Comparison of ENCODE assay signal across 26 cellular contexts in the genomic region with DNA sequence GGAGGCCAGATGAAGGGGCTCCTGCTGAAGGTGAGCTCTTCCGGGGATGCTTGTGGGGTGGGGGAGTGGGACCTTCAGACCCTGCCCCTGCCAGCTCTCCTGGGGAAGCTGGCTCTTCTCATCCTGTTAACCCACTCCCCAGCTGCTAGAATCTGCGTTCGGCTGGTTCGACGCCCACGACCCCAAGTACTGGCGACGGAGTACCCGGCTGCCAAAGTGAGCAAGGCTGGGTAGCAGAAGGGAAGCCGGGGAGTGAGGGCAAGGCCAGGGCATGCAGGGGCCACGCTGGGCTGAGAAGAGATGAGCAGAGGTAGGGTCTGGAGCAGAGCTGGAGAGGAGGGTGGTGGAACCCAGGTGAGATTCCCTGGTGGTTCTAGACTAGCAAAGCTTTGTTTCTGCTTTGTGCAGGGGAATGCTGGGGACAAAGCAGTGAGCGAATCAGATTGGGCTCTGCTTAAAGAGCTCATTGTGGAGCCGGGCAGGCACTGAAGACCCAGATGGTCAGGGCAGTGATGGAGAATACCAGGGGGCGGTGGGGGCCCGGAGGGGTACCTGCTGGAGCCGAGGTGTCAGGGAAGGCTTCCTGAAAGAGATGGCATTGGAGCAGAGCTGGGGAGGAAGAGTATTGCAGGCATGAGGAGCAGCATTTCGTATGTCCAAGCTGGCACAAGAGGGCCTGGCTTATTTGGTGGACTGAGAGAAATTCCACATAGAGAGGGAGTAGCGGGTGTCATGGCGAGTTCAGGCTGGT. TPM values are rescaled to one million over a fixed set of nuclear protein-coding genes. Genes with fewer than 3 reads are reported as not detected.
DNase-seq lines count a peak whose midpoint lies in the region; ATAC-seq, FAIRE-seq and TF ChIP-seq lines count a peak whose summit lies in the region.
"Had no signal": no experiment of that assay in that cellular context is flagged by ENCODE, and none has a peak within 500 bp of the region (broad histone marks: within the 10 kb centered on the region; RNA-seq: fewer than 3 reads in every experiment).

No MANE protein-coding gene starts in this region.

- FAIRE-seq in K562 (lab: Jason Lieb, UNC), result no peak
- no peak for FAIRE-seq in H54 (lab: Jason Lieb, UNC)
- FAIRE-seq: A549, D721Med had no signal

- TF ChIP-seq CTCF in heart right ventricle (IDR thresholded peaks at IDR 0.05) (no peak), K562 (IDR thresholded peaks at IDR 0.05 in 2 of 3, conservative IDR thresholded peaks at IDR 0.05 in 1 of 3; ENCODE audit: insufficient read depth in 2 of 3, low read depth in 1 of 3, low read length in 3 of 3) (no peak), upper lobe of right lung (IDR thresholded peaks at IDR 0.05) (no peak)

- H3K36me3 Mint-ChIP-seq in memory B cell, result peaks cover 45% of the 10 kb centered on the region

- POLR2A ChIA-PET in K562 (lab: Yijun Ruan, JAX), result interaction anchor here (1.7 to 2.9 kb wide), 3 partner anchors 9 to 12 kb away, joined by 7 to 18 read pairs (median 12); a partner anchor contains a TSS

- no peak overlapping the region for H3K4me3 Mint-ChIP-seq in memory B cell
- H3K4me3 Mint-ChIP-seq: CD4-positive, alpha-beta T cell had no signal

- H3K4me1 Mint-ChIP-seq in memory B cell, result peaks cover 7% of the 10 kb centered on the region

- no peaks in the 10 kb centered on the region for H3K9me1 ChIP-seq in K562 (ENCODE audit: control insufficient read depth, insufficient read depth, low read length)

- no peaks in the 10 kb centered on the region for H3K4me1 ChIP-seq in heart right ventricle
- H3K4me1 ChIP-seq in K562 (replicated peaks in 1 of 2; ENCODE audit: control insufficient read depth in 2 of 2, insufficient read depth in 2 of 2, low read length in 2 of 2), result peaks cover 0 to 10% of the 10 kb centered on the region in 2 experiments; a peak in 1 of 5 replicates
- no peaks in the 10 kb centered on the region for H3K4me1 ChIP-seq in upper lobe of right lung
- H3K4me1 ChIP-seq in effector memory CD4-positive, alpha-beta T cell (ENCODE audit: control insufficient read depth, insufficient read depth, low read length, poor library complexity, severe bottlenecking), result no peaks in the 10 kb centered on the region
- H3K4me1 ChIP-seq: A549; BLaER1 treated with 17β-estradiol and CSF1 and Interleukin-3, amounts not matched to agents 10 nM and 100 nM had no signal

- TF ChIP-seq POLR2A in K562 (conservative IDR thresholded peaks at IDR 0.05) (no peak), H54 (IDR thresholded peaks at IDR 0.05; ENCODE audit: low read depth, low read length) (no peak)

- H3K79me2 ChIP-seq in K562 (ENCODE audit: control insufficient read depth, insufficient read depth, low read length), result no peaks in the 10 kb centered on the region

- TF ChIP-seq RAD21 in K562 (CRISPR knock-in tag; conservative IDR thresholded peaks at IDR 0.05 in 1 of 2, IDR thresholded peaks at IDR 0.05 in 1 of 2), result no peak

- no peaks in the 10 kb centered on the region for H3K27me3 Mint-ChIP-seq in memory B cell
- H3K27me3 Mint-ChIP-seq: CD4-positive, alpha-beta T cell had no signal

- H3K27me3 ChIP-seq in heart right ventricle, result no peaks in the 10 kb centered on the region
- H3K27me3 ChIP-seq in K562 (ENCODE audit: control insufficient read depth in 2 of 2, insufficient read depth in 2 of 2, low read length in 2 of 2), result no peaks in the 10 kb centered on the region
- no peaks in the 10 kb centered on the region for H3K27me3 ChIP-seq in upper lobe of right lung
- no peaks in the 10 kb centered on the region for H3K27me3 ChIP-seq in effector memory CD4-positive, alpha-beta T cell (replicated peaks; ENCODE audit: control insufficient read depth, insufficient read depth, low read length, poor library complexity, severe bottlenecking)
- H3K27me3 ChIP-seq: BLaER1 treated with 17β-estradiol and CSF1 and Interleukin-3, amounts not matched to agents 10 nM and 100 nM had no signal

- H3K4me2 ChIP-seq in K562 (ENCODE audit: insufficient read depth, low read length), result no peak overlapping the region
- H3K4me2 ChIP-seq: A549; BLaER1 treated with 17β-estradiol and CSF1 and Interleukin-3, amounts not matched to agents 10 nM and 100 nM; KMS-11 had no signal

- H3K4me3 ChIP-seq in heart right ventricle (no peak overlapping the region), K562 (no peak overlapping the region), upper lobe of right lung (no peak overlapping the region)
- no peak overlapping the region for H3K4me3 ChIP-seq in effector memory CD4-positive, alpha-beta T cell (ENCODE audit: insufficient read depth, low read depth, low read length, poor library complexity, severe bottlenecking)
- H3K4me3 ChIP-seq: A549; BLaER1 treated with 17β-estradiol and CSF1 and Interleukin-3, amounts not matched to agents 10 nM and 100 nM; SK-N-MC had no signal

- H2AFZ ChIP-seq in K562 (ENCODE audit: low read depth, low read length), result no peak overlapping the region

- DNase-seq in Right ventricle myocardium inferior (ENCODE audit: missing footprints), result peak; percentile 18
- DNase-seq in heart right ventricle, result no peak
- no peak for DNase-seq in K562 (ENCODE audit: extremely low read depth in 1 of 4, low spot score in 3 of 4)
- no peak for DNase-seq in memory B cell (ENCODE audit: low spot score in 2 of 2)
- peak; percentile 60 for DNase-seq in upper lobe of right lung
- no peak for DNase-seq in stimulated activated CD8-positive, alpha-beta memory T cell treated with anti-CD3 and anti-CD28 coated beads, Interleukin-4, amount 100 ng/mL, for 48 hours
- no peak for DNase-seq in H54 (ENCODE audit: insufficient read length, low spot score)
- no peak for DNase-seq in effector memory CD4-positive, alpha-beta T cell
- DNase-seq: AML-193; CD4-positive, alpha-beta T cell; GOT3; HCEC 1CT; IMR-90; NCI-H1048; NCI-H1417; NCI-H1694; NCI-H2029 treated with DMSO at 0.1 percent for 48 hours; NCI-H2227 treated with DMSO at 0.1 percent for 48 hours; NCI-H69; SHP77 treated with DMSO at 0.1 percent for 48 hours had no signal

- intact Hi-C loops in Right ventricle myocardium inferior (cut with DNase I), result no loop called here
- intact Hi-C loops in heart right ventricle (cut with DNase I), result loop anchor here in 1 of 10 donors (2.0 kb wide), 1 partner anchor 69 kb away; no protein-coding TSS in a partner anchor
- intact Hi-C loops in K562 (cut with micrococcal nuclease), result no loop called here
- intact Hi-C loops in upper lobe of right lung (cut with DNase I), result no loop called here

- 0 out of 2 replicates have a peak, but pooled peaks cover 2% of the 10 kb centered on the region for H4K20me1 ChIP-seq in K562 (replicated peaks; ENCODE audit: control insufficient read depth, insufficient read depth, low read length)

- no peak for TF ChIP-seq EP300 in K562 (IDR thresholded peaks at IDR 0.05; ENCODE audit: low read length)

- H3K9ac ChIP-seq in K562 (ENCODE audit: insufficient read depth in 1 of 2, low read depth in 2 of 2, low read length in 2 of 2), result no peak overlapping the region
- H3K9ac ChIP-seq: KMS-11 had no signal

- ATAC-seq in Right ventricle myocardium inferior (no peak), heart right ventricle (no peak), K562 (no peak), memory B cell (ENCODE audit: low read depth) (no peak), upper lobe of right lung (no peak)
- ATAC-seq: A549 had no signal

- H3K9me3 ChIP-seq in heart right ventricle (no peaks in the 10 kb centered on the region), K562 (replicated peaks; ENCODE audit: control insufficient read depth, insufficient read depth, low read depth, low read length) (no peaks in the 10 kb centered on the region), upper lobe of right lung (no peaks in the 10 kb centered on the region)
- H3K9me3 ChIP-seq in effector memory CD4-positive, alpha-beta T cell (ENCODE audit: control insufficient read depth, low read length), result no peaks in the 10 kb centered on the region
- H3K9me3 ChIP-seq: A549; BLaER1 treated with 17β-estradiol and CSF1 and Interleukin-3, amounts not matched to agents 10 nM and 100 nM had no signal

- BruUV-seq in K562 (replicated peaks; lab: Mats Ljungman, UMichigan), result TSS peak; percentile 40

- 92 to 93% methylated on average over 19 of the region's 19 CpGs for WGBS in heart right ventricle, 2 donors
- WGBS in K562 (ENCODE audit: insufficient coverage, low coverage, missing lambda C conversion rate), result 91% methylated on average over 19 of the region's 19 CpGs

- H3K9me3 Mint-ChIP-seq in memory B cell, result no peaks in the 10 kb centered on the region
- H3K9me3 Mint-ChIP-seq: CD4-positive, alpha-beta T cell had no signal

- in situ Hi-C loops in K562 (cut with MboI), result no loop called here

- H3K27ac Mint-ChIP-seq in memory B cell, result peak overlapping the region; percentile 55
- H3K27ac Mint-ChIP-seq: CD4-positive, alpha-beta T cell had no signal

- H3K36me3 ChIP-seq in heart right ventricle, result peaks cover 14 to 100% (median 96%) of the 10 kb centered on the region in 9 donors
- peaks cover 96% of the 10 kb centered on the region; the same call in 2 of the 3 replicates for H3K36me3 ChIP-seq in K562 (ENCODE audit: control insufficient read depth, insufficient read depth, low read length)
- peaks cover 99% of the 10 kb centered on the region for H3K36me3 ChIP-seq in upper lobe of right lung
- peaks cover 98% of the 10 kb centered on the region for H3K36me3 ChIP-seq in effector memory CD4-positive, alpha-beta T cell (ENCODE audit: control insufficient read depth, insufficient read depth, low read length)

- CTCF ChIA-PET in K562 (lab: Yijun Ruan, JAX; ENCODE audit: low intra/inter-chr PET ratio), result no interaction called here

- H3K27ac ChIP-seq in heart right ventricle (no peak overlapping the region), K562 (ENCODE audit: extremely low read depth, low read depth, low read length) (no peak overlapping the region), upper lobe of right lung (no peak overlapping the region)
- H3K27ac ChIP-seq in effector memory CD4-positive, alpha-beta T cell (ENCODE audit: insufficient read depth, low read length, poor library complexity, severe bottlenecking), result no peak overlapping the region
- H3K27ac ChIP-seq: A549; BLaER1 treated with 17β-estradiol and CSF1 and Interleukin-3, amounts not matched to agents 10 nM and 100 nM; KMS-11; RWPE1; SK-N-MC had no signal

RNA-seq across cellular contexts. Expression of a gene that starts 10.3 kb away (rescaled TPM):
- total RNA-seq in Right ventricle myocardium inferior (12.7 TPM), heart right ventricle (10 to 100 TPM; 10.8 to 19.2 (median 14.6) TPM), K562 (2014; rRNA removed) (8.1 and 9.0 TPM in 2 replicates), K562 (2014; rRNA removed; fragmentation: Illumina TruSeq; extraction: Trizol) (2.7 and 4.8 TPM in 2 replicates), K562 (2015; rRNA removed; fragmentation: Illumina TruSeq; extraction: Trizol) (6.0 and 6.7 TPM in 2 replicates), K562 (2021) (36.0 and 43.9 TPM in 2 replicates), upper lobe of right lung (36.6 TPM)
- polyA plus RNA-seq in heart right ventricle (10 to 100 TPM; 15.0 to 28.7 TPM), K562 (2011; rRNA removed) (11.0 and 19.1 TPM in 2 replicates), K562 (2014; fragmentation: Illumina TruSeq; extraction: Trizol) (21.5 and 27.8 TPM in 2 replicates), K562 (2014; fragmentation: Nextera tagmentation; extraction: Ambion mirVana) (1 to 10 TPM in 1 of 2 experiments, under 1 TPM in 1; 0.63 to 1.3 TPM), K562 (2014; rRNA removed) (16.4 and 21.9 TPM in 2 replicates)
- total RNA-seq in K562 (2011; cell fraction: chromatin; rRNA removed; ENCODE audit: low replicate concordance), result 84.2 and 203 TPM in 2 replicates
- total RNA-seq in K562 (2011; cell fraction: nucleolus; rRNA removed), result 117 and 120 TPM in 2 replicates
- 104 and 131 TPM in 2 replicates for total RNA-seq in K562 (2011; cell fraction: nucleoplasm; rRNA removed)
- 14.8 and 17.2 TPM in 2 replicates for polyA plus RNA-seq in K562 (2011; cell fraction: cytosol; rRNA removed)
- polyA plus RNA-seq in K562 (2011; cell fraction: nucleus; rRNA removed), result 108 and 154 TPM in 2 replicates
- 38.7 and 38.9 TPM in 2 replicates for polyA plus RNA-seq in K562 (2012)
- 7.1 and 9.7 TPM in 2 replicates for polyA minus RNA-seq in K562 (2011; rRNA and poly(A)+ RNA removed)
- polyA minus RNA-seq in K562 (2011; cell fraction: cytosol; rRNA and poly(A)+ RNA removed), result 12.2 and 21.2 TPM in 2 replicates
- polyA minus RNA-seq in K562 (2011; cell fraction: nucleus; rRNA and poly(A)+ RNA removed), result 14.7 and 18.4 TPM in 2 replicates

RNA-seq across cellular contexts. Expression of a gene that starts 14.1 kb away (rescaled TPM):
- total RNA-seq in Right ventricle myocardium inferior, result 5.1 TPM
- total RNA-seq in heart right ventricle, result 10 to 100 TPM in 1 of 10 donors, 1 to 10 TPM in 9; 1.1 to 17.1 (median 2.3) TPM
- 10 to 100 TPM in 1 of 2 donors, 1 to 10 TPM in 1; 6.6 to 13.3 TPM for polyA plus RNA-seq in heart right ventricle
- total RNA-seq in K562 (2011; cell fraction: chromatin; rRNA removed; ENCODE audit: low replicate concordance), result 4.8 and 9.7 TPM in 2 replicates
- 8.8 and 9.6 TPM in 2 replicates for total RNA-seq in K562 (2011; cell fraction: nucleolus; rRNA removed)
- 5.4 and 9.5 TPM in 2 replicates for total RNA-seq in K562 (2011; cell fraction: nucleoplasm; rRNA removed)
- 12.1 and 14.3 TPM in 2 replicates for total RNA-seq in K562 (2014; rRNA removed)
- total RNA-seq in K562 (2014; rRNA removed; fragmentation: Illumina TruSeq; extraction: Trizol), result 1.2 and 3.6 TPM in 2 replicates
- total RNA-seq in K562 (2015; rRNA removed; fragmentation: Illumina TruSeq; extraction: Trizol), result 4.6 and 9.1 TPM in 2 replicates
- 7.8 and 12.1 TPM in 2 replicates for total RNA-seq in K562 (2021)
- polyA plus RNA-seq in K562 (2011; rRNA removed), result 4.0 and 4.2 TPM in 2 replicates
- polyA plus RNA-seq in K562 (2011; cell fraction: cytosol; rRNA removed), result 8.8 and 25.3 TPM in 2 replicates
- polyA plus RNA-seq in K562 (2011; cell fraction: nucleus; rRNA removed), result 15.2 and 21.1 TPM in 2 replicates
- polyA plus RNA-seq in K562 (2012), result 10.9 and 14.5 TPM in 2 replicates
- 6.8 and 9.2 TPM in 2 replicates for polyA plus RNA-seq in K562 (2014; fragmentation: Illumina TruSeq; extraction: Trizol)
- 1 to 10 TPM; 1.0 to 2.6 TPM for polyA plus RNA-seq in K562 (2014; fragmentation: Nextera tagmentation; extraction: Ambion mirVana)
- polyA plus RNA-seq in K562 (2014; rRNA removed), result 11.6 and 15.0 TPM in 2 replicates
- 0.75 and 0.98 TPM in 2 replicates for polyA minus RNA-seq in K562 (2011; rRNA and poly(A)+ RNA removed)
- 4.4 and 7.9 TPM in 2 replicates for polyA minus RNA-seq in K562 (2011; cell fraction: cytosol; rRNA and poly(A)+ RNA removed)
- polyA minus RNA-seq in K562 (2011; cell fraction: nucleus; rRNA and poly(A)+ RNA removed), result 2.8 and 3.2 TPM in 2 replicates
- 16.9 TPM for total RNA-seq in upper lobe of right lung

RNA-seq across cellular contexts. Expression of a gene that starts 17.1 kb away (rescaled TPM):
- 19.5 TPM for total RNA-seq in Right ventricle myocardium inferior
- 10 to 100 TPM; 17.4 to 35.1 (median 20.3) TPM for total RNA-seq in heart right ventricle
- 10 to 100 TPM; 11.5 to 57.7 TPM for polyA plus RNA-seq in heart right ventricle
- total RNA-seq in K562 (2011; cell fraction: chromatin; rRNA removed; ENCODE audit: low replicate concordance), result 25.9 and 46.7 TPM in 2 replicates
- 26.5 and 31.5 TPM in 2 replicates for total RNA-seq in K562 (2011; cell fraction: nucleolus; rRNA removed)
- total RNA-seq in K562 (2011; cell fraction: nucleoplasm; rRNA removed), result 29.8 and 35.6 TPM in 2 replicates
- total RNA-seq in K562 (2014; rRNA removed), result 11.3 and 14.0 TPM in 2 replicates
- 6.6 and 8.4 TPM in 2 replicates for total RNA-seq in K562 (2014; rRNA removed; fragmentation: Illumina TruSeq; extraction: Trizol)
- 8.9 and 12.6 TPM in 2 replicates for total RNA-seq in K562 (2015; rRNA removed; fragmentation: Illumina TruSeq; extraction: Trizol)
- 11.2 and 14.8 TPM in 2 replicates for total RNA-seq in K562 (2021)
- 9.5 and 16.9 TPM in 2 replicates for polyA plus RNA-seq in K562 (2011; rRNA removed)
- 12.9 and 18.3 TPM in 2 replicates for polyA plus RNA-seq in K562 (2011; cell fraction: cytosol; rRNA removed)
- polyA plus RNA-seq in K562 (2011; cell fraction: nucleus; rRNA removed), result 85.9 and 97.8 TPM in 2 replicates
- polyA plus RNA-seq in K562 (2012), result 14.7 and 19.2 TPM in 2 replicates
- polyA plus RNA-seq in K562 (2014; fragmentation: Illumina TruSeq; extraction: Trizol), result 14.4 and 16.7 TPM in 2 replicates
- 10 to 100 TPM in 1 of 2 experiments, 1 to 10 TPM in 1; 9.7 to 16.7 TPM for polyA plus RNA-seq in K562 (2014; fragmentation: Nextera tagmentation; extraction: Ambion mirVana)
- polyA plus RNA-seq in K562 (2014; rRNA removed), result 14.4 and 19.5 TPM in 2 replicates
- 4.6 and 7.1 TPM in 2 replicates for polyA minus RNA-seq in K562 (2011; rRNA and poly(A)+ RNA removed)
- 3.1 and 9.3 TPM in 2 replicates for polyA minus RNA-seq in K562 (2011; cell fraction: cytosol; rRNA and poly(A)+ RNA removed)
- polyA minus RNA-seq in K562 (2011; cell fraction: nucleus; rRNA and poly(A)+ RNA removed), result 10.8 and 16.2 TPM in 2 replicates
- total RNA-seq in upper lobe of right lung, result 26.3 TPM

RNA-seq across cellular contexts. Expression of a gene that starts 17.3 kb away (rescaled TPM):
- total RNA-seq in Right ventricle myocardium inferior (44.7 TPM), heart right ventricle (10 to 100 TPM; 34.8 to 70.7 (median 44.9) TPM), K562 (2014; rRNA removed) (42.3 and 49.6 TPM in 2 replicates), K562 (2014; rRNA removed; fragmentation: Illumina TruSeq; extraction: Trizol) (48.0 and 53.3 TPM in 2 replicates), K562 (2015; rRNA removed; fragmentation: Illumina TruSeq; extraction: Trizol) (59.0 and 61.1 TPM in 2 replicates), K562 (2021) (63.1 and 65.7 TPM in 2 replicates), upper lobe of right lung (51.0 TPM)
- polyA plus RNA-seq in heart right ventricle (100 to 1,000 TPM in 1 of 2 donors, 10 to 100 TPM in 1; 69.3 to 149 TPM), K562 (2011; rRNA removed) (29.6 and 34.5 TPM in 2 replicates), K562 (2014; fragmentation: Illumina TruSeq; extraction: Trizol) (54.2 and 58.6 TPM in 2 replicates), K562 (2014; fragmentation: Nextera tagmentation; extraction: Ambion mirVana) (100 to 1,000 TPM; 261 to 299 TPM), K562 (2014; rRNA removed) (76.5 and 79.2 TPM in 2 replicates)
- total RNA-seq in K562 (2011; cell fraction: chromatin; rRNA removed; ENCODE audit: low replicate concordance), result 14.8 and 25.8 TPM in 2 replicates
- 38.7 and 45.7 TPM in 2 replicates for total RNA-seq in K562 (2011; cell fraction: nucleolus; rRNA removed)
- 23.4 and 27.6 TPM in 2 replicates for total RNA-seq in K562 (2011; cell fraction: nucleoplasm; rRNA removed)
- 47.5 and 76.3 TPM in 2 replicates for polyA plus RNA-seq in K562 (2011; cell fraction: cytosol; rRNA removed)
- polyA plus RNA-seq in K562 (2011; cell fraction: nucleus; rRNA removed), result 25.2 and 26.0 TPM in 2 replicates
- 61.9 and 63.5 TPM in 2 replicates for polyA plus RNA-seq in K562 (2012)
- 22.1 and 30.1 TPM in 2 replicates for polyA minus RNA-seq in K562 (2011; rRNA and poly(A)+ RNA removed)
- 10.7 and 13.5 TPM in 2 replicates for polyA minus RNA-seq in K562 (2011; cell fraction: cytosol; rRNA and poly(A)+ RNA removed)
- 5.4 and 7.6 TPM in 2 replicates for polyA minus RNA-seq in K562 (2011; cell fraction: nucleus; rRNA and poly(A)+ RNA removed)

RNA-seq across cellular contexts. Expression of a gene that starts 20.2 kb away (rescaled TPM):
- total RNA-seq in Right ventricle myocardium inferior, result 8.2 TPM
- 1 to 10 TPM; 4.0 to 9.3 (median 4.8) TPM for total RNA-seq in heart right ventricle
- polyA plus RNA-seq in heart right ventricle, result 10 to 100 TPM; 25.2 to 29.4 TPM
- 16.9 and 59.4 TPM in 2 replicates for total RNA-seq in K562 (2011; cell fraction: chromatin; rRNA removed; ENCODE audit: low replicate concordance)
- total RNA-seq in K562 (2011; cell fraction: nucleolus; rRNA removed), result 32.5 and 40.4 TPM in 2 replicates
- 22.7 and 31.1 TPM in 2 replicates for total RNA-seq in K562 (2011; cell fraction: nucleoplasm; rRNA removed)
- 7.7 and 10.3 TPM in 2 replicates for total RNA-seq in K562 (2014; rRNA removed)
- total RNA-seq in K562 (2014; rRNA removed; fragmentation: Illumina TruSeq; extraction: Trizol), result 5.0 and 5.7 TPM in 2 replicates
- total RNA-seq in K562 (2015; rRNA removed; fragmentation: Illumina TruSeq; extraction: Trizol), result 8.5 and 8.6 TPM in 2 replicates
- total RNA-seq in K562 (2021), result 9.2 TPM in 2 replicates
- polyA plus RNA-seq in K562 (2011; rRNA removed), result 4.4 and 8.7 TPM in 2 replicates
- 11.6 and 13.7 TPM in 2 replicates for polyA plus RNA-seq in K562 (2011; cell fraction: cytosol; rRNA removed)
- polyA plus RNA-seq in K562 (2011; cell fraction: nucleus; rRNA removed), result 45.6 and 54.7 TPM in 2 replicates
- polyA plus RNA-seq in K562 (2012), result 7.4 and 16.7 TPM in 2 replicates
- 11.5 and 14.4 TPM in 2 replicates for polyA plus RNA-seq in K562 (2014; fragmentation: Illumina TruSeq; extraction: Trizol)
- 1 to 10 TPM; 1.2 to 3.1 TPM for polyA plus RNA-seq in K562 (2014; fragmentation: Nextera tagmentation; extraction: Ambion mirVana)
- polyA plus RNA-seq in K562 (2014; rRNA removed), result 9.0 and 12.5 TPM in 2 replicates
- polyA minus RNA-seq in K562 (2011; rRNA and poly(A)+ RNA removed), result 4.6 and 4.8 TPM in 2 replicates
- 12.8 and 14.8 TPM in 2 replicates for polyA minus RNA-seq in K562 (2011; cell fraction: cytosol; rRNA and poly(A)+ RNA removed)
- polyA minus RNA-seq in K562 (2011; cell fraction: nucleus; rRNA and poly(A)+ RNA removed), result 13.2 and 21.9 TPM in 2 replicates
- total RNA-seq in upper lobe of right lung, result 11.3 TPM

Comparison
In these comparisons a context has a peak if more than half of its experiments do, and no peak if none do; other contexts are left out.
1. DNase-seq: peak in Right ventricle myocardium inferior (single experiment) and upper lobe of right lung (single experiment); none in heart right ventricle (0 of 2), K562 (0 of 4), memory B cell (0 of 2), stimulated activated CD8-positive, alpha-beta memory T cell treated with anti-CD3 and anti-CD28 coated beads, Interleukin-4, amount 100 ng/mL, for 48 hours (single experiment), H54 (single experiment) and effector memory CD4-positive, alpha-beta T cell (0 of 3).